In genomic region chrX:140141444-140142029, GRCh38 we compare ENCODE assay signal across 8 cellular contexts.
DNase-seq lines count a peak whose midpoint lies in the region; ATAC-seq and TF ChIP-seq lines count a peak whose summit lies in the region.

No MANE protein-coding gene starts in this region.

- no peaks in the 10 kb centered on the region for H3K36me3 ChIP-seq in Peyer's patch

- H3K4me1 ChIP-seq in Peyer's patch = no peaks in the 10 kb centered on the region

- peak; percentile 12 for DNase-seq in Ammon's horn (ENCODE audit: low spot score)
- DNase-seq in Peyer's patch = peak in 1 of 3 donors; percentile 65
- peak; percentile 9 for DNase-seq in effector CD4-positive, alpha-beta T cell
- DNase-seq in naive B cell = peak; percentile 1
- DNase-seq in ecto neural progenitor cell (ENCODE audit: low spot score) = no peak
- no peak for DNase-seq in islet precursor cell

- no peaks in the 10 kb centered on the region for H3K27me3 ChIP-seq in Peyer's patch

- H3K27ac ChIP-seq in Peyer's patch = no peak overlapping the region

- H3K9me3 ChIP-seq in Peyer's patch = no peaks in the 10 kb centered on the region

- no peak overlapping the region for H3K27ac Mint-ChIP-seq in naive B cell

- H3K27me3 Mint-ChIP-seq in naive B cell = no peaks in the 10 kb centered on the region

- TF ChIP-seq POLR2A in Peyer's patch (IDR thresholded peaks at IDR 0.05) = no peak

- H3K36me3 Mint-ChIP-seq in naive B cell = no peaks in the 10 kb centered on the region

- H3K9me3 Mint-ChIP-seq in naive B cell = peaks cover 0 to 2% (median 0%) of the 10 kb centered on the region in 7 donors

- H3K4me3 ChIP-seq in Peyer's patch = no peak overlapping the region

- no peak overlapping the region for H3K4me3 Mint-ChIP-seq in naive B cell

- no peaks in the 10 kb centered on the region for H3K4me1 Mint-ChIP-seq in naive B cell

- peak; percentile 48 for TF ChIP-seq CTCF in GM12872 (IDR thresholded peaks at IDR 0.05; ENCODE audit: insufficient read depth, low read depth, low read length)
- peak in 4 of 6 experiments; percentile 32 to 57 (median 36) for TF ChIP-seq CTCF in Peyer's patch (IDR thresholded peaks at IDR 0.05)

- ATAC-seq in HG03095 (IDR thresholded peaks at IDR 0.05; ENCODE audit: unreplicated experiment) = peak; percentile 69
- no peak for ATAC-seq in naive B cell (ENCODE audit: low read depth in 2 of 2)

Comparison
In these comparisons a context has a peak if more than half of its experiments do, and no peak if none do; other contexts are left out.
1. DNase-seq: peak in Ammon's horn (single experiment), effector CD4-positive, alpha-beta T cell (single experiment) and naive B cell (single experiment); none in ecto neural progenitor cell (single experiment) and islet precursor cell (single experiment).